8 cellular contexts compared by ENCODE assay signal in genomic region chr19:13952154-13953020, GRCh38. TPM values are rescaled to one million over a fixed set of nuclear protein-coding genes. Genes with fewer than 3 reads are reported as not detected.
DNase-seq lines count a peak whose midpoint lies in the region; ATAC-seq and TF ChIP-seq lines count a peak whose summit lies in the region.

DCAF15 (plus strand) TSS chr19:13952509; CDS start chr19:13952513, 4 bp downstream.

- CTCF ChIA-PET in GM10248 (lab: Yijun Ruan, JAX), result interaction anchor here (0.9 to 2.4 kb wide), 8 partner anchors 9 to 121 kb away, joined by 3 to 7 read pairs (median 4); no protein-coding TSS in a partner anchor

- no peaks in the 10 kb centered on the region for H3K36me3 Mint-ChIP-seq in activated naive CD8-positive, alpha-beta T cell

- DNase-seq in GM10248 (ENCODE audit: extremely low spot score) (peak; percentile 100), NCI-H1105 (lab: John Stamatoyannopoulos, UW) (peak; percentile 99), SKM-1 treated with dmso at 0.1 percent for 144 hours (lab: John Stamatoyannopoulos, UW; ENCODE audit: unreplicated experiment) (peak; percentile 99), glomerular endothelial cell (ENCODE audit: extremely low read depth, low read depth, low spot score) (peak; percentile 91), occipital lobe (lab: John Stamatoyannopoulos, UW) (peak; percentile 99)

- no peak for TF ChIP-seq CTCF in GM10248 (IDR thresholded peaks at IDR 0.05; ENCODE audit: control extremely low read depth, extremely low read depth, low read depth, missing control alignments)

- H3K27me3 Mint-ChIP-seq in activated naive CD8-positive, alpha-beta T cell, result no peaks in the 10 kb centered on the region

- peak within 1 kb of the TSS; percentile 36 for H3K27ac ChIP-seq in temporal lobe (ENCODE audit: low read depth, low read length)

- H3K9me3 Mint-ChIP-seq in activated naive CD8-positive, alpha-beta T cell (ENCODE audit: low read depth), result no peaks in the 10 kb centered on the region

- ATAC-seq in HG02623 (IDR thresholded peaks at IDR 0.05; ENCODE audit: unreplicated experiment), result peak; percentile 95

- POLR2A ChIA-PET in GM10248 (lab: Yijun Ruan, JAX), result interaction anchor here (1.0 kb wide), 2 partner anchors 54 to 55 kb away, joined by 3 read pairs; no protein-coding TSS in a partner anchor

- H3K27ac Mint-ChIP-seq in activated naive CD8-positive, alpha-beta T cell, result peak within 1 kb of the TSS; percentile 90

- peak within 1 kb of the TSS; percentile 92 for H3K4me3 Mint-ChIP-seq in activated naive CD8-positive, alpha-beta T cell

- H3K4me1 Mint-ChIP-seq in activated naive CD8-positive, alpha-beta T cell (ENCODE audit: low read depth), result peaks cover 22% of the 10 kb centered on the region

RNA-seq across cellular contexts. Expression of gene DCAF15, which starts in this region (rescaled TPM):
- 22.7 and 30.0 TPM in 2 replicates for total RNA-seq in glomerular endothelial cell
- total RNA-seq in occipital lobe, result 10.1 TPM
- total RNA-seq in temporal lobe, result 12.5 TPM

Comparison
In these comparisons a context has a peak if more than half of its experiments do, and no peak if none do; other contexts are left out.
1. Peak in every context shown above with its lines: DNase-seq, ATAC-seq and H3K27ac ChIP-seq.